In the genomic region with DNA sequence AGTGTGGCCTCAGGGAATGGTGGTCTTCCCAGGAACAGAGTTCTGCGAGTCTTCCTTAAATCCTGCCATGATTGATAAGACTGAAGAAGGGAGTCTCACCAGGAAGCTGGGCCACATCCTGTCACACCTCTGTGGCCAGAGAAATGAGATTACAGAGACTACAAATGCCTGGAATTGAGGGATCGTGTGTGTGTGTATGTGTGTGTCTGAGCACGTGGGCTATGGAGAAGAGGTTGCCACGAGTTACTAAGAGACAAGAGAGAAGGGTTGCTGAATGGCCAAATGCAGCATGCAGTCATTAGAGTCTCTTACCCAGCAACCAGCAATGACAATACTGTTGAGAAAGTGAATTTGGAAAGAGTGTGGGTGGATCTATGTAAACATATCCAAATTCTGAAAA, we compare ENCODE assay signal across 23 cellular contexts.
"Had no signal": no experiment of that assay in that cellular context is flagged by ENCODE, and none has a peak within 500 bp of the region (broad histone marks: within the 10 kb centered on the region; RNA-seq: fewer than 3 reads in every experiment).

No MANE protein-coding gene starts in this region.

- H3K36me3 ChIP-seq: esophagus muscularis mucosa, gastroesophageal sphincter, heart left ventricle, left lung, lower lobe of right lung had no signal

- DNase-seq: dermis blood vessel endothelial cell; dorsolateral prefrontal cortex; effector CD4-positive, alpha-beta T cell; effector memory CD4-positive, alpha-beta T cell; foreskin keratinocyte; heart left ventricle; hypothalamus; immature natural killer cell; left cardiac atrium; left lung; left ventricle myocardium superior; lower lobe of right lung; mesenchymal stem cell; midbrain; naive thymus-derived CD4-positive, alpha-beta T cell; natural killer cell had no signal

- H3K4me3 ChIP-seq: coronary artery, dorsolateral prefrontal cortex, esophagus muscularis mucosa, gastroesophageal sphincter, heart left ventricle, hepatocyte, left lung, lower lobe of right lung had no signal

- FAIRE-seq: endothelial cell of umbilical vein, frontal cortex, keratinocyte had no signal

- H3K27me3 ChIP-seq: dorsolateral prefrontal cortex, esophagus muscularis mucosa, foreskin keratinocyte, gastroesophageal sphincter, heart left ventricle, hepatocyte, left lung had no signal
